In the genomic region with DNA sequence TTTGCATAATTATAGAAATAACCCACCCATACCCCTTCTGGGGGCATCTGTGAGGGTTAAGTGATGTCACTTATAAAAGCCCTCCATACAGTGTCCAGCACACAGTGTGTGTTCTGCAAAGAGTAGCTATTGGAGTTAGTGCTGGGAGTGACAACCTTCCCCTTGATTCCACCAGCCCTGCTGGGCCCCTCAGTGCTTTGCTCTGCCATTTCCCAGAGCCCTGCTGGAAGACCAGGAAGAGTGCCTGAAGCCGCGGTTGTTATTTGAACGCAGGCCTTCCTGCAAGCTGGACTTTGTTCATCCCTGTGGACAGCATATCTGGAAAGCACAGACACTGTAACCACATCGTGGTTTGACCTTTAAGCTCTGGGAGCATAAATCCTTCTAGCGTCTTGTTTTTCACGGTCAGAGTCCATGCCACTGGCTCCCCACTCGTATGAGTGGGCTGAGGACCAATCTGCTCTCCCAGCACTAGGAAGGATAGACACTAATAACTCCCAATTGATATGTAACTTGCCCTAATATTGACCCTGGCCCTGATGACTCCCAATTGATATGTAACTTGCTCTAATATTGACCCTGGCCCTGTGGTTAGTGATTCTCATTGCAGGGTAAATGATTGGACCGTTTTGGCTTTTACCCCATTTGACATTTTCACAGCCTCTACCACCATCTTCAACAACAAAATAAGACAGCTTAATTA, we compare ENCODE assay signal across 1 cellular context.
TF ChIP-seq lines count a peak whose summit lies in the region.

No MANE protein-coding gene starts in this region.

TF ChIP-seq in HepG2, 621 proteins besides CTCF, POLR2A, EP300 and RAD21 (continued from another document and continues in another):
- TF ChIP-seq, protein P1, sequence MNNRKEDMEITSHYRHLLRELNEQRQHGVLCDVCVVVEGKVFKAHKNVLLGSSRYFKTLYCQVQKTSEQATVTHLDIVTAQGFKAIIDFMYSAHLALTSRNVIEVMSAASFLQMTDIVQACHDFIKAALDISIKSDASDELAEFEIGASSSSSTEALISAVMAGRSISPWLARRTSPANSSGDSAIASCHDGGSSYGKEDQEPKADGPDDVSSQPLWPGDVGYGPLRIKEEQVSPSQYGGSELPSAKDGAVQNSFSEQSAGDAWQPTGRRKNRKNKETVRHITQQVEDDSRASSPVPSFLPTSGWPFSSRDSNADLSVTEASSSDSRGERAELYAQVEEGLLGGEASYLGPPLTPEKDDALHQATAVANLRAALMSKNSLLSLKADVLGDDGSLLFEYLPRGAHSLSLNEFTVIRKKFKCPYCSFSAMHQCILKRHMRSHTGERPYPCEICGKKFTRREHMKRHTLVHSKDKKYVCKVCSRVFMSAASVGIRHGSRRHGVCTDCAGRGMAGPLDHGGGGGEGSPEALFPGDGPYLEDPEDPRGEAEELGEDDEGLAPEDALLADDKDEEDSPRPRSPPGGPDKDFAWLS (CRISPR knock-in tag; IDR thresholded peaks at IDR 0.05; ENCODE audit: borderline replicate concordance), result no peak
- TF ChIP-seq, protein P2, sequence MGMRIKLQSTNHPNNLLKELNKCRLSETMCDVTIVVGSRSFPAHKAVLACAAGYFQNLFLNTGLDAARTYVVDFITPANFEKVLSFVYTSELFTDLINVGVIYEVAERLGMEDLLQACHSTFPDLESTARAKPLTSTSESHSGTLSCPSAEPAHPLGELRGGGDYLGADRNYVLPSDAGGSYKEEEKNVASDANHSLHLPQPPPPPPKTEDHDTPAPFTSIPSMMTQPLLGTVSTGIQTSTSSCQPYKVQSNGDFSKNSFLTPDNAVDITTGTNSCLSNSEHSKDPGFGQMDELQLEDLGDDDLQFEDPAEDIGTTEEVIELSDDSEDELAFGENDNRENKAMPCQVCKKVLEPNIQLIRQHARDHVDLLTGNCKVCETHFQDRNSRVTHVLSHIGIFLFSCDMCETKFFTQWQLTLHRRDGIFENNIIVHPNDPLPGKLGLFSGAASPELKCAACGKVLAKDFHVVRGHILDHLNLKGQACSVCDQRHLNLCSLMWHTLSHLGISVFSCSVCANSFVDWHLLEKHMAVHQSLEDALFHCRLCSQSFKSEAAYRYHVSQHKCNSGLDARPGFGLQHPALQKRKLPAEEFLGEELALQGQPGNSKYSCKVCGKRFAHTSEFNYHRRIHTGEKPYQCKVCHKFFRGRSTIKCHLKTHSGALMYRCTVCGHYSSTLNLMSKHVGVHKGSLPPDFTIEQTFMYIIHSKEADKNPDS (CRISPR knock-in tag; IDR thresholded peaks at IDR 0.05), result peak; percentile 73; the same call in 1 of the 2 replicates
- TF ChIP-seq, protein P3, sequence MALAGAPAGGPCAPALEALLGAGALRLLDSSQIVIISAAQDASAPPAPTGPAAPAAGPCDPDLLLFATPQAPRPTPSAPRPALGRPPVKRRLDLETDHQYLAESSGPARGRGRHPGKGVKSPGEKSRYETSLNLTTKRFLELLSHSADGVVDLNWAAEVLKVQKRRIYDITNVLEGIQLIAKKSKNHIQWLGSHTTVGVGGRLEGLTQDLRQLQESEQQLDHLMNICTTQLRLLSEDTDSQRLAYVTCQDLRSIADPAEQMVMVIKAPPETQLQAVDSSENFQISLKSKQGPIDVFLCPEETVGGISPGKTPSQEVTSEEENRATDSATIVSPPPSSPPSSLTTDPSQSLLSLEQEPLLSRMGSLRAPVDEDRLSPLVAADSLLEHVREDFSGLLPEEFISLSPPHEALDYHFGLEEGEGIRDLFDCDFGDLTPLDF (CRISPR knock-in tag; IDR thresholded peaks at IDR 0.05), result peak; percentile 59; the same call in 1 of the 2 replicates
- TF ChIP-seq TBX3 (IDR thresholded peaks at IDR 0.05; ENCODE audit: borderline replicate concordance), result 0 out of 2 replicates have a peak, but pooled peaks have one; percentile 34
- TF ChIP-seq FOXO1 (CRISPR knock-in tag; IDR thresholded peaks at IDR 0.05), result peak; percentile 96
- TF ChIP-seq ZNF703 (CRISPR knock-in tag; IDR thresholded peaks at IDR 0.05; ENCODE audit: borderline replicate concordance), result no peak
- TF ChIP-seq, protein P4, sequence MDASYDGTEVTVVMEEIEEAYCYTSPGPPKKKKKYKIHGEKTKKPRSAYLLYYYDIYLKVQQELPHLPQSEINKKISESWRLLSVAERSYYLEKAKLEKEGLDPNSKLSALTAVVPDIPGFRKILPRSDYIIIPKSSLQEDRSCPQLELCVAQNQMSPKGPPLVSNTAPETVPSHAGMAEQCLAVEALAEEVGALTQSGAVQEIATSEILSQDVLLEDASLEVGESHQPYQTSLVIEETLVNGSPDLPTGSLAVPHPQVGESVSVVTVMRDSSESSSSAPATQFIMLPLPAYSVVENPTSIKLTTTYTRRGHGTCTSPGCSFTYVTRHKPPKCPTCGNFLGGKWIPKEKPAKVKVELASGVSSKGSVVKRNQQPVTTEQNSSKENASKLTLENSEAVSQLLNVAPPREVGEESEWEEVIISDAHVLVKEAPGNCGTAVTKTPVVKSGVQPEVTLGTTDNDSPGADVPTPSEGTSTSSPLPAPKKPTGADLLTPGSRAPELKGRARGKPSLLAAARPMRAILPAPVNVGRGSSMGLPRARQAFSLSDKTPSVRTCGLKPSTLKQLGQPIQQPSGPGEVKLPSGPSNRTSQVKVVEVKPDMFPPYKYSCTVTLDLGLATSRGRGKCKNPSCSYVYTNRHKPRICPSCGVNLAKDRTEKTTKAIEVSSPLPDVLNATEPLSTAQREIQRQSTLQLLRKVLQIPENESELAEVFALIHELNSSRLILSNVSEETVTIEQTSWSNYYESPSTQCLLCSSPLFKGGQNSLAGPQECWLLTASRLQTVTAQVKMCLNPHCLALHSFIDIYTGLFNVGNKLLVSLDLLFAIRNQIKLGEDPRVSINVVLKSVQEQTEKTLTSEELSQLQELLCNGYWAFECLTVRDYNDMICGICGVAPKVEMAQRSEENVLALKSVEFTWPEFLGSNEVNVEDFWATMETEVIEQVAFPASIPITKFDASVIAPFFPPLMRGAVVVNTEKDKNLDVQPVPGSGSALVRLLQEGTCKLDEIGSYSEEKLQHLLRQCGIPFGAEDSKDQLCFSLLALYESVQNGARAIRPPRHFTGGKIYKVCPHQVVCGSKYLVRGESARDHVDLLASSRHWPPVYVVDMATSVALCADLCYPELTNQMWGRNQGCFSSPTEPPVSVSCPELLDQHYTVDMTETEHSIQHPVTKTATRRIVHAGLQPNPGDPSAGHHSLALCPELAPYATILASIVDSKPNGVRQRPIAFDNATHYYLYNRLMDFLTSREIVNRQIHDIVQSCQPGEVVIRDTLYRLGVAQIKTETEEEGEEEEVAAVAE (CRISPR knock-in tag; IDR thresholded peaks at IDR 0.05; ENCODE audit: borderline replicate concordance), result peak; percentile 64; the same call in 1 of the 2 replicates
- TF ChIP-seq ZC3H4 (CRISPR knock-in tag; IDR thresholded peaks at IDR 0.05; ENCODE audit: borderline replicate concordance), result no peak
- TF ChIP-seq ZFX (CRISPR knock-in tag; IDR thresholded peaks at IDR 0.05; ENCODE audit: low read depth), result peak; percentile 85
- peak; percentile 86 for TF ChIP-seq NR2F2 (IDR thresholded peaks at IDR 0.05; ENCODE audit: borderline replicate concordance, low read depth)
- TF ChIP-seq, protein P5, sequence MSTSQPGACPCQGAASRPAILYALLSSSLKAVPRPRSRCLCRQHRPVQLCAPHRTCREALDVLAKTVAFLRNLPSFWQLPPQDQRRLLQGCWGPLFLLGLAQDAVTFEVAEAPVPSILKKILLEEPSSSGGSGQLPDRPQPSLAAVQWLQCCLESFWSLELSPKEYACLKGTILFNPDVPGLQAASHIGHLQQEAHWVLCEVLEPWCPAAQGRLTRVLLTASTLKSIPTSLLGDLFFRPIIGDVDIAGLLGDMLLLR (CRISPR knock-in tag; IDR thresholded peaks at IDR 0.05), result no peak
- TF ChIP-seq CEBPG (CRISPR knock-in tag; IDR thresholded peaks at IDR 0.05), result peak; percentile 55
- TF ChIP-seq SMYD3 (CRISPR knock-in tag; IDR thresholded peaks at IDR 0.05), result peak; percentile 89; the same call in 1 of the 2 replicates
- TF ChIP-seq FOSL2 (CRISPR knock-in tag; IDR thresholded peaks at IDR 0.05), result peak; percentile 76; the same call in 1 of the 2 replicates
- no peak for TF ChIP-seq HNRNPL (IDR thresholded peaks at IDR 0.05; ENCODE audit: low read depth, low read length)
- TF ChIP-seq CC2D1A (CRISPR knock-in tag; IDR thresholded peaks at IDR 0.05), result no peak
- TF ChIP-seq MEIS1 (CRISPR knock-in tag; IDR thresholded peaks at IDR 0.05; ENCODE audit: borderline replicate concordance), result no peak
- TF ChIP-seq CENPT (CRISPR knock-in tag; IDR thresholded peaks at IDR 0.05; ENCODE audit: low read depth), result no peak
- peak; percentile 14; the same call in 1 of the 2 replicates for TF ChIP-seq NFKBIZ (CRISPR knock-in tag; IDR thresholded peaks at IDR 0.05)
- peak; percentile 98 for TF ChIP-seq ZMYM4 (CRISPR knock-in tag; IDR thresholded peaks at IDR 0.05)
- no peak for TF ChIP-seq HIVEP1 (CRISPR knock-in tag; IDR thresholded peaks at IDR 0.05)
- TF ChIP-seq ATF7 (IDR thresholded peaks at IDR 0.05), result no peak
- TF ChIP-seq ATF7 (CRISPR knock-in tag; IDR thresholded peaks at IDR 0.05), result no peak
- no peak for TF ChIP-seq SIN3B (IDR thresholded peaks at IDR 0.05; ENCODE audit: low read length)
- TF ChIP-seq DPF2 (CRISPR knock-in tag; IDR thresholded peaks at IDR 0.05; ENCODE audit: borderline replicate concordance, low read depth), result peak; percentile 85
- no peak for TF ChIP-seq DR1 (CRISPR knock-in tag; IDR thresholded peaks at IDR 0.05)
- no peak for TF ChIP-seq KMT2B (CRISPR knock-in tag; IDR thresholded peaks at IDR 0.05)
- TF ChIP-seq TEAD3 (CRISPR knock-in tag; optimal IDR thresholded peaks at IDR 0.05; ENCODE audit: borderline replicate concordance), result peak; percentile 93
- TF ChIP-seq, protein P6, sequence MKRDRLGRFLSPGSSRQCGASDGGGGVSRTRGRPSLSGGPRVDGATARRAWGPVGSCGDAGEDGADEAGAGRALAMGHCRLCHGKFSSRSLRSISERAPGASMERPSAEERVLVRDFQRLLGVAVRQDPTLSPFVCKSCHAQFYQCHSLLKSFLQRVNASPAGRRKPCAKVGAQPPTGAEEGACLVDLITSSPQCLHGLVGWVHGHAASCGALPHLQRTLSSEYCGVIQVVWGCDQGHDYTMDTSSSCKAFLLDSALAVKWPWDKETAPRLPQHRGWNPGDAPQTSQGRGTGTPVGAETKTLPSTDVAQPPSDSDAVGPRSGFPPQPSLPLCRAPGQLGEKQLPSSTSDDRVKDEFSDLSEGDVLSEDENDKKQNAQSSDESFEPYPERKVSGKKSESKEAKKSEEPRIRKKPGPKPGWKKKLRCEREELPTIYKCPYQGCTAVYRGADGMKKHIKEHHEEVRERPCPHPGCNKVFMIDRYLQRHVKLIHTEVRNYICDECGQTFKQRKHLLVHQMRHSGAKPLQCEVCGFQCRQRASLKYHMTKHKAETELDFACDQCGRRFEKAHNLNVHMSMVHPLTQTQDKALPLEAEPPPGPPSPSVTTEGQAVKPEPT (CRISPR knock-in tag; IDR thresholded peaks at IDR 0.05; ENCODE audit: low read depth), result no peak
- TF ChIP-seq KDM6A (CRISPR knock-in tag; IDR thresholded peaks at IDR 0.05; ENCODE audit: low read depth), result peak; percentile 95
- no peak for TF ChIP-seq HMGA1 (CRISPR knock-in tag; conservative IDR thresholded peaks at IDR 0.05)
- TF ChIP-seq, protein P7, sequence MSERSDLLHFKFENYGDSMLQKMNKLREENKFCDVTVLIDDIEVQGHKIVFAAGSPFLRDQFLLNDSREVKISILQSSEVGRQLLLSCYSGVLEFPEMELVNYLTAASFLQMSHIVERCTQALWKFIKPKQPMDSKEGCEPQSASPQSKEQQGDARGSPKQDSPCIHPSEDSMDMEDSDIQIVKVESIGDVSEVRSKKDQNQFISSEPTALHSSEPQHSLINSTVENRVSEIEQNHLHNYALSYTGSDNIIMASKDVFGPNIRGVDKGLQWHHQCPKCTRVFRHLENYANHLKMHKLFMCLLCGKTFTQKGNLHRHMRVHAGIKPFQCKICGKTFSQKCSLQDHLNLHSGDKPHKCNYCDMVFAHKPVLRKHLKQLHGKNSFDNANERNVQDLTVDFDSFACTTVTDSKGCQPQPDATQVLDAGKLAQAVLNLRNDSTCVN (CRISPR knock-in tag; IDR thresholded peaks at IDR 0.05; ENCODE audit: borderline replicate concordance), result peak; percentile 65; the same call in 1 of the 2 replicates
- peak; percentile 92 to 96 for TF ChIP-seq NR2F1 (CRISPR knock-in tag; IDR thresholded peaks at IDR 0.05)
- TF ChIP-seq, protein P8, sequence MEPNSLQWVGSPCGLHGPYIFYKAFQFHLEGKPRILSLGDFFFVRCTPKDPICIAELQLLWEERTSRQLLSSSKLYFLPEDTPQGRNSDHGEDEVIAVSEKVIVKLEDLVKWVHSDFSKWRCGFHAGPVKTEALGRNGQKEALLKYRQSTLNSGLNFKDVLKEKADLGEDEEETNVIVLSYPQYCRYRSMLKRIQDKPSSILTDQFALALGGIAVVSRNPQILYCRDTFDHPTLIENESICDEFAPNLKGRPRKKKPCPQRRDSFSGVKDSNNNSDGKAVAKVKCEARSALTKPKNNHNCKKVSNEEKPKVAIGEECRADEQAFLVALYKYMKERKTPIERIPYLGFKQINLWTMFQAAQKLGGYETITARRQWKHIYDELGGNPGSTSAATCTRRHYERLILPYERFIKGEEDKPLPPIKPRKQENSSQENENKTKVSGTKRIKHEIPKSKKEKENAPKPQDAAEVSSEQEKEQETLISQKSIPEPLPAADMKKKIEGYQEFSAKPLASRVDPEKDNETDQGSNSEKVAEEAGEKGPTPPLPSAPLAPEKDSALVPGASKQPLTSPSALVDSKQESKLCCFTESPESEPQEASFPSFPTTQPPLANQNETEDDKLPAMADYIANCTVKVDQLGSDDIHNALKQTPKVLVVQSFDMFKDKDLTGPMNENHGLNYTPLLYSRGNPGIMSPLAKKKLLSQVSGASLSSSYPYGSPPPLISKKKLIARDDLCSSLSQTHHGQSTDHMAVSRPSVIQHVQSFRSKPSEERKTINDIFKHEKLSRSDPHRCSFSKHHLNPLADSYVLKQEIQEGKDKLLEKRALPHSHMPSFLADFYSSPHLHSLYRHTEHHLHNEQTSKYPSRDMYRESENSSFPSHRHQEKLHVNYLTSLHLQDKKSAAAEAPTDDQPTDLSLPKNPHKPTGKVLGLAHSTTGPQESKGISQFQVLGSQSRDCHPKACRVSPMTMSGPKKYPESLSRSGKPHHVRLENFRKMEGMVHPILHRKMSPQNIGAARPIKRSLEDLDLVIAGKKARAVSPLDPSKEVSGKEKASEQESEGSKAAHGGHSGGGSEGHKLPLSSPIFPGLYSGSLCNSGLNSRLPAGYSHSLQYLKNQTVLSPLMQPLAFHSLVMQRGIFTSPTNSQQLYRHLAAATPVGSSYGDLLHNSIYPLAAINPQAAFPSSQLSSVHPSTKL (CRISPR knock-in tag; IDR thresholded peaks at IDR 0.05), result peak; percentile 97
- TF ChIP-seq, protein P9, sequence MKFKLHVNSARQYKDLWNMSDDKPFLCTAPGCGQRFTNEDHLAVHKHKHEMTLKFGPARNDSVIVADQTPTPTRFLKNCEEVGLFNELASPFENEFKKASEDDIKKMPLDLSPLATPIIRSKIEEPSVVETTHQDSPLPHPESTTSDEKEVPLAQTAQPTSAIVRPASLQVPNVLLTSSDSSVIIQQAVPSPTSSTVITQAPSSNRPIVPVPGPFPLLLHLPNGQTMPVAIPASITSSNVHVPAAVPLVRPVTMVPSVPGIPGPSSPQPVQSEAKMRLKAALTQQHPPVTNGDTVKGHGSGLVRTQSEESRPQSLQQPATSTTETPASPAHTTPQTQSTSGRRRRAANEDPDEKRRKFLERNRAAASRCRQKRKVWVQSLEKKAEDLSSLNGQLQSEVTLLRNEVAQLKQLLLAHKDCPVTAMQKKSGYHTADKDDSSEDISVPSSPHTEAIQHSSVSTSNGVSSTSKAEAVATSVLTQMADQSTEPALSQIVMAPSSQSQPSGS (CRISPR knock-in tag; IDR thresholded peaks at IDR 0.05), result peak; percentile 89
- TF ChIP-seq ZNF136 (CRISPR knock-in tag; IDR thresholded peaks at IDR 0.05; ENCODE audit: low read depth), result no peak
- TF ChIP-seq RFXAP (CRISPR knock-in tag; IDR thresholded peaks at IDR 0.05; ENCODE audit: borderline replicate concordance), result peak; percentile 90; the same call in 1 of the 2 replicates
- no peak for TF ChIP-seq EEA1 (CRISPR knock-in tag; IDR thresholded peaks at IDR 0.05; ENCODE audit: borderline replicate concordance)
